ENCODE assay signal across 9 cellular contexts in the genomic region with DNA sequence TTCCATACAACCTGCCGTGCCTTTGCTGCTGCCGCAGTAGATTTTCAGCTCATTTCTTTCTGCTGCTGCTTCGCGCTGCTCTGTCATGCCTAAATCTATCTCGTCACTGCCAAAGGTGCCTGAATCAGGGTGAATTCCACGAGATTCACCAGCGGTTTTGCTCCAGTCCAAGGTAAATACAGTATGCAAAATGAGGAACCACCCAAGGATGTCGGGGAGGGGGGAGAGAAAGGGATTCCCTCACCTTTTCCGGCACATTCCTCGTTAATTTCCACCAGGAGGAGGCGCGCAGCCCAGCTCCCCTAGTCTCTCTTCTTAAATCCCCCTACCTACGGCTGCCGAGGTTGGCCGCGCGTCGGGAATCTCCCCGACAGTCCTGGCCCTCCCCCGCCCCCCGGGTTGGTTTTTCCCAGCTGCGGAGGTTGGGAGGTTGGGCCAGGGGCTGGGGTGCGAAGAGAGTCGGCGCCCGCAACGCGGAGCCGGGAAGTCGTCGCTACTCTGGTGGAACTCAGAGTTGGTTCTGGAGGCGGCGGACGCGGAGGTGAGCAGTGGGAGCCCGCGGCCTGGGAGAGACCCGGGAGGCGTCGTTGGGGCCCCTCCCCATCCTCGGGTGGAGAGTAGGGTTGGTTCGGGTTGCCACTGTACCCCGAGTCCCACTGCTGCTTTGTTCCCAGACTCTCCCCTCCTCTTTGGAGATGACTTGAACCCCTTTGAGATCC. TPM values are rescaled to one million over a fixed set of nuclear protein-coding genes. Genes with fewer than 3 reads are reported as not detected.
DNase-seq lines count a peak whose midpoint lies in the region; ATAC-seq and TF ChIP-seq lines count a peak whose summit lies in the region.
"Had no signal": no experiment of that assay in that cellular context is flagged by ENCODE, and none has a peak within 500 bp of the region (broad histone marks: within the 10 kb centered on the region; RNA-seq: fewer than 3 reads in every experiment).

A gene with protein sequence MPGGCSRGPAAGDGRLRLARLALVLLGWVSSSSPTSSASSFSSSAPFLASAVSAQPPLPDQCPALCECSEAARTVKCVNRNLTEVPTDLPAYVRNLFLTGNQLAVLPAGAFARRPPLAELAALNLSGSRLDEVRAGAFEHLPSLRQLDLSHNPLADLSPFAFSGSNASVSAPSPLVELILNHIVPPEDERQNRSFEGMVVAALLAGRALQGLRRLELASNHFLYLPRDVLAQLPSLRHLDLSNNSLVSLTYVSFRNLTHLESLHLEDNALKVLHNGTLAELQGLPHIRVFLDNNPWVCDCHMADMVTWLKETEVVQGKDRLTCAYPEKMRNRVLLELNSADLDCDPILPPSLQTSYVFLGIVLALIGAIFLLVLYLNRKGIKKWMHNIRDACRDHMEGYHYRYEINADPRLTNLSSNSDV (plus strand): TSS at position 450 of the 719 bp plus-strand sequence. CDS start 1,145 bp downstream, outside the sequence.

- intact Hi-C loops in CD8-positive, alpha-beta T cell (cut with DNase I, micrococcal nuclease): no loop called here
- intact Hi-C loops in lower leg skin (cut with DNase I; ENCODE audit: low total_unique reads): no loop called here

- peak within 1 kb of the TSS; percentile 27 for H3K27ac Mint-ChIP-seq in CD8-positive, alpha-beta T cell

- H3K9ac ChIP-seq in HUES64 (ENCODE audit: low read depth, low read length) (peak within 1 kb of the TSS; percentile 83), subcutaneous abdominal adipose tissue (ENCODE audit: low read length in 5 of 5) (peak within 1 kb of the TSS in 4 of 5 donors; percentile 55 to 75 (median 68))

- no peaks in the 10 kb centered on the region for H3K9me3 ChIP-seq in CD8-positive, alpha-beta T cell (ENCODE audit: low read length)
- H3K9me3 ChIP-seq in HUES64 (ENCODE audit: insufficient read depth, low read depth, low read length): no peaks in the 10 kb centered on the region
- H3K9me3 ChIP-seq in ectodermal cell (ENCODE audit: control insufficient read depth, low read length): no peaks in the 10 kb centered on the region
- H3K9me3 ChIP-seq in subcutaneous abdominal adipose tissue (ENCODE audit: control insufficient read depth in 5 of 5, low read length in 5 of 5): no peaks in the 10 kb centered on the region

- TF ChIP-seq POLR2A in lower leg skin (IDR thresholded peaks at IDR 0.05): no peak

- no peak within 1 kb of the TSS for H3K27ac ChIP-seq in CD8-positive, alpha-beta T cell (ENCODE audit: low read depth, low read length)
- H3K27ac ChIP-seq in HUES64 (ENCODE audit: low read depth, low read length) (peak within 1 kb of the TSS; percentile 87), ectodermal cell (ENCODE audit: insufficient read depth, low read depth, low read length, poor library complexity, severe bottlenecking) (peak within 1 kb of the TSS; percentile 82), subcutaneous abdominal adipose tissue (ENCODE audit: low read depth, low read length) (peak within 1 kb of the TSS; percentile 57)

- H3K9me3 Mint-ChIP-seq in CD8-positive, alpha-beta T cell: no peaks in the 10 kb centered on the region

- H3K27me3 ChIP-seq in CD8-positive, alpha-beta T cell (ENCODE audit: insufficient read depth, low read length): peaks cover 11% of the 10 kb centered on the region
- H3K27me3 ChIP-seq in HUES64 (ENCODE audit: insufficient read depth, low read length): 0 out of 2 replicates have a peak, but pooled peaks cover 4% of the 10 kb centered on the region
- no peaks in the 10 kb centered on the region for H3K27me3 ChIP-seq in ectodermal cell (ENCODE audit: control insufficient read depth, insufficient read depth, low read length, poor library complexity, severe bottlenecking)
- H3K27me3 ChIP-seq in subcutaneous abdominal adipose tissue (ENCODE audit: control insufficient read depth in 5 of 5, insufficient read depth in 4 of 5, low read length in 5 of 5): peaks cover 0 to 26% (median 13%) of the 10 kb centered on the region in 5 donors

- H3K4me1 ChIP-seq in CD8-positive, alpha-beta T cell (ENCODE audit: insufficient read depth, low read length): no peaks in the 10 kb centered on the region
- H3K4me1 ChIP-seq in HUES64 (ENCODE audit: insufficient read depth, low read length): peaks cover 20% of the 10 kb centered on the region
- H3K4me1 ChIP-seq in ectodermal cell (ENCODE audit: control insufficient read depth, insufficient read depth, low read length): no peaks in the 10 kb centered on the region
- peaks cover 0 to 30% (median 26%) of the 10 kb centered on the region in 5 donors for H3K4me1 ChIP-seq in subcutaneous abdominal adipose tissue (ENCODE audit: control insufficient read depth in 5 of 5, insufficient read depth in 5 of 5, low read length in 5 of 5)

- no peaks in the 10 kb centered on the region for H3K36me3 ChIP-seq in CD8-positive, alpha-beta T cell (ENCODE audit: insufficient read depth, low read length)
- H3K36me3 ChIP-seq in HUES64 (ENCODE audit: insufficient read depth, low read length) (peaks cover 24% of the 10 kb centered on the region; the same call in 1 of the 2 replicates), ectodermal cell (ENCODE audit: control insufficient read depth, insufficient read depth, low read length) (peaks cover 16% of the 10 kb centered on the region), subcutaneous abdominal adipose tissue (ENCODE audit: control insufficient read depth in 5 of 5, insufficient read depth in 5 of 5, low read length in 5 of 5) (no peaks in the 10 kb centered on the region)

- peak within 1 kb of the TSS; percentile 76 for H3K4me3 Mint-ChIP-seq in CD8-positive, alpha-beta T cell

- TF ChIP-seq CTCF in CD8-positive, alpha-beta T cell (IDR thresholded peaks at IDR 0.05): no peak
- TF ChIP-seq CTCF in lower leg skin (IDR thresholded peaks at IDR 0.05): no peak

- no peaks in the 10 kb centered on the region for H3K36me3 Mint-ChIP-seq in CD8-positive, alpha-beta T cell

- H3K4me3 ChIP-seq in CD8-positive, alpha-beta T cell (ENCODE audit: low read depth, low read length): peak within 1 kb of the TSS; percentile 19
- H3K4me3 ChIP-seq in HUES64 (ENCODE audit: low read length) (peak within 1 kb of the TSS; percentile 68), ectodermal cell (ENCODE audit: insufficient read depth, low read depth, low read length) (peak within 1 kb of the TSS; percentile 78), lower leg skin (ENCODE audit: low read depth, poor library complexity, severe bottlenecking) (peak within 1 kb of the TSS; percentile 59), subcutaneous abdominal adipose tissue (ENCODE audit: low read depth in 1 of 5, low read length in 5 of 5) (peak within 1 kb of the TSS; percentile 75 to 93 (median 85))

- POLR2A ChIA-PET in CD8-positive, alpha-beta T cell (lab: Charles Lee): no interaction called here

- under 1% methylated on average over 43 of the region's 43 CpGs for WGBS in HUES64
- 0 to 1% methylated on average over 43 of the region's 43 CpGs for WGBS in ectodermal cell, 2 experiments
- WGBS in lower leg skin, 2 donors: 0 to 1% methylated on average over 25 to 43 of the region's 43 CpGs

- peaks cover 48% of the 10 kb centered on the region for H3K27me3 Mint-ChIP-seq in CD8-positive, alpha-beta T cell (ENCODE audit: low read depth)

- no peak for DNase-seq in CD8-positive, alpha-beta T cell
- peak; percentile 72 for DNase-seq in T1000 (lab: John Stamatoyannopoulos, UW)
- peak; percentile 28 to 90 for DNase-seq in lower leg skin (ENCODE audit: low spot score in 2 of 2)

- peaks cover 15% of the 10 kb centered on the region for H3K4me1 Mint-ChIP-seq in CD8-positive, alpha-beta T cell (ENCODE audit: low read depth)

- peak; percentile 31 for ATAC-seq in CD8-positive, alpha-beta T cell
- peak; percentile 66 for ATAC-seq in GM19324 (IDR thresholded peaks at IDR 0.05; ENCODE audit: low FRiP score, unreplicated experiment)
- ATAC-seq in HG03025 (IDR thresholded peaks at IDR 0.05; ENCODE audit: low FRiP score, unreplicated experiment): no peak

- CTCF ChIA-PET in CD8-positive, alpha-beta T cell (lab: Charles Lee): no interaction called here

RNA-seq across cellular contexts. Expression of the gene that starts here (rescaled TPM):
- total RNA-seq in CD8-positive, alpha-beta T cell: under 1 TPM; 0.35 to 0.42 TPM
- 23.3 TPM for polyA plus RNA-seq in HUES64 (2013, experiment 1 of 2)
- polyA plus RNA-seq in HUES64 (2013, experiment 2 of 2): 24.2 TPM
- polyA plus RNA-seq in ectodermal cell (2013, experiment 1 of 4): 560 TPM
- polyA plus RNA-seq in ectodermal cell (2013, experiment 2 of 4): 592 TPM
- 535 TPM for polyA plus RNA-seq in ectodermal cell (2013, experiment 3 of 4)
- polyA plus RNA-seq in ectodermal cell (2013, experiment 4 of 4): 631 TPM
- 10 to 100 TPM; 22.3 to 31.2 (median 30.3) TPM for total RNA-seq in lower leg skin
- total RNA-seq: T-helper 2 cell treated with Interferon-gamma antibody and Interleukin-4, amounts not matched to agents 100 ng/mL and 5 ng/mL, for 36 hours had no signal

Comparison
In these comparisons a context has a peak if more than half of its experiments do, and no peak if none do; other contexts are left out.
1. RNA of the gene that starts here (total RNA-seq): 22.3 to 31.2 TPM in lower leg skin; 0.35 to 0.42 TPM in CD8-positive, alpha-beta T cell; every median in the first group is over 10 times any median in the second.
2. Peak in ATAC-seq and H3K4me3 ChIP-seq in CD8-positive, alpha-beta T cell; RNA of the gene not detected or under 1 TPM.
3. DNase-seq: peak in T1000 (single experiment) and lower leg skin (2 of 2); none in CD8-positive, alpha-beta T cell (0 of 7).
4. H3K4me3 ChIP-seq: peak in every context shown above with its lines; median percentile 85 in subcutaneous abdominal adipose tissue; 78 in ectodermal cell; 68 in HUES64; 59 in lower leg skin; 19 in CD8-positive, alpha-beta T cell.